In genomic region chr1:87327362-87328120, GRCh38 we compare ENCODE assay signal across 8 cellular contexts.
A peak's percentile ranks its signal among the peaks of the same experiment; 100 is the strongest.
DNase-seq lines count a peak whose midpoint lies in the region; ATAC-seq, FAIRE-seq and TF ChIP-seq lines count a peak whose summit lies in the region.

No MANE protein-coding gene starts in this region.

- no peak for ATAC-seq in GM19351 (IDR thresholded peaks at IDR 0.05; ENCODE audit: unreplicated experiment)

- H3K9me2 ChIP-seq in SU-DHL-6 (replicated peaks; ENCODE audit: insufficient read depth, low read length), result no peaks in the 10 kb centered on the region

- peaks cover 31% of the 10 kb centered on the region for H3F3A ChIP-seq in SU-DHL-6 (ENCODE audit: insufficient read depth)

- peaks cover 4% of the 10 kb centered on the region; the same call in 1 of the 2 replicates for H4K20me1 ChIP-seq in SU-DHL-6 (ENCODE audit: low read depth, low read length)

- DNase-seq in GM18507 (ENCODE audit: extremely low spot score, insufficient read length, low read depth), result no peak
- DNase-seq in foreskin fibroblast, result no peak
- DNase-seq in skeletal muscle cell (ENCODE audit: low read depth), result no peak
- DNase-seq in stimulated activated CD4-positive, alpha-beta T cell treated with anti-CD3 and anti-CD28 coated beads, Interleukin-2, amount 100 ng/mL, for 48 hours, result no peak
- DNase-seq in middle frontal gyrus (ENCODE audit: extremely low spot score, low spot score), result no peak
- DNase-seq in NCI-H2029 treated with DMSO at 0.1 percent for 48 hours (lab: John Stamatoyannopoulos, UW), result no peak

- peaks cover 23% of the 10 kb centered on the region for H3K36me3 ChIP-seq in SU-DHL-6 (ENCODE audit: low read length)

- H3K27ac ChIP-seq in SU-DHL-6 (ENCODE audit: low read depth, low read length), result peak overlapping the region; percentile 89

- H3K79me2 ChIP-seq in SU-DHL-6 (ENCODE audit: insufficient read depth, low read length), result peaks cover 50% of the 10 kb centered on the region

- no peaks in the 10 kb centered on the region for H3K9me3 ChIP-seq in SU-DHL-6 (ENCODE audit: insufficient read depth, low read length)

- H3K9ac ChIP-seq in SU-DHL-6 (ENCODE audit: low read length), result peak overlapping the region; percentile 98

- peak; percentile 29 for FAIRE-seq in GM18507 (lab: Jason Lieb, UNC)

- no peak for TF ChIP-seq CTCF in SU-DHL-6 (IDR thresholded peaks at IDR 0.05; ENCODE audit: insufficient read depth, low read length, poor library complexity, severe bottlenecking)
- TF ChIP-seq CTCF in foreskin fibroblast (IDR thresholded peaks at IDR 0.05; ENCODE audit: low read depth, low read length), result no peak

- H3K27me3 ChIP-seq in SU-DHL-6 (ENCODE audit: low read length), result no peaks in the 10 kb centered on the region

- H2AFZ ChIP-seq in SU-DHL-6 (ENCODE audit: low read depth, low read length, severe bottlenecking), result no peak overlapping the region

- H3K4me2 ChIP-seq in SU-DHL-6 (ENCODE audit: low read depth, low read length, poor library complexity, severe bottlenecking), result peak overlapping the region; percentile 78

- H3K4me3 ChIP-seq in SU-DHL-6 (ENCODE audit: insufficient read depth, low read length, poor library complexity, severe bottlenecking) (peak overlapping the region; percentile 85), foreskin fibroblast (ENCODE audit: low read depth in 1 of 2, low read length in 2 of 2) (peak overlapping the region; percentile 61 to 80), skeletal muscle cell (ENCODE audit: low read depth, low read length) (peak overlapping the region; percentile 70)
